Comparison of ENCODE assay signal across 15 cellular contexts in the genomic region with DNA sequence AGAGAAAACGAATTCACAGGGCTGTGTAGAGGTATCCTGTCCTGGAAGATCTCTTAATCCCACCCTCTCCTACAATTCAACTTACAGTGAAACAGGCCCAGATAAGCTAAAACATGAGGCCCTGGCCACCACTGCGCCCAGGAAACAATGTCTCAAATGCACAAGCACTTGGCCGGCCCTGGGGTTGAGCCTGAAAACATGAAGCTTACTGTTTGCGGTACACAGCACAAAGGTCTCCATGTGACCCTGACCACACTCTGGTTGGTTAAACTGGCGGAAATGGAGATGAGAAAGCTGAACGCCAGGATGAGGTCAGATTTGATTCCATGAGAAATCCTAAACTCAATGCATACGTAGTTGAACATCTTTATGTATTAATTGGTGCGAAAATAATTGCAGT. TPM values are rescaled to one million over a fixed set of nuclear protein-coding genes. Genes with fewer than 3 reads are reported as not detected.
DNase-seq lines count a peak whose midpoint lies in the region; ATAC-seq and TF ChIP-seq lines count a peak whose summit lies in the region.
"Had no signal": no experiment of that assay in that cellular context is flagged by ENCODE, and none has a peak within 500 bp of the region (broad histone marks: within the 10 kb centered on the region; RNA-seq: fewer than 3 reads in every experiment).

No MANE protein-coding gene starts in this region.

- no peak for DNase-seq in activated T-cell treated with anti-CD3 and anti-CD28 coated beads, Interleukin-2, amount 50 U/mL, for 72 hours
- DNase-seq in activated T-cell treated with anti-CD3 and anti-CD28 coated beads, Interleukin-2, amount 50 U/mL, for 48 hours: no peak
- DNase-seq in T-helper 17 cell (no peak), RWPE1 (ENCODE audit: low spot score) (no peak)
- no peak for DNase-seq in stimulated activated naive CD8-positive, alpha-beta T cell treated with anti-CD3 and anti-CD28 coated beads, Interleukin-15, amount 100 ng/mL, for 72 hours
- DNase-seq: EL, HFFc6, NCI-H1436 treated with DMSO at 0.1 percent for 48 hours, NCI-H2081 treated with DMSO at 0.1 percent for 48 hours, NCI-H510A, NCI-H774, RPMI8226 had no signal

- H3K4me1 Mint-ChIP-seq in activated T-cell treated with anti-CD3 and anti-CD28 coated beads, Interleukin-2, amount 50 U/mL, for 72 hours (ENCODE audit: low read depth): peaks cover 65% of the 10 kb centered on the region
- H3K4me1 Mint-ChIP-seq in T-helper 17 cell: peaks cover 5% of the 10 kb centered on the region
- H3K4me1 Mint-ChIP-seq in activated naive CD8-positive, alpha-beta T cell (ENCODE audit: low read depth): peaks cover 14% of the 10 kb centered on the region
- peaks cover 39% of the 10 kb centered on the region for H3K4me1 Mint-ChIP-seq in stimulated activated naive CD8-positive, alpha-beta T cell treated with anti-CD3 and anti-CD28 coated beads, Interleukin-15, amount 100 ng/mL, for 72 hours

- no peaks in the 10 kb centered on the region for H3K9me3 Mint-ChIP-seq in activated T-cell treated with anti-CD3 and anti-CD28 coated beads, Interleukin-2, amount 50 U/mL, for 72 hours
- no peaks in the 10 kb centered on the region for H3K9me3 Mint-ChIP-seq in activated naive CD8-positive, alpha-beta T cell (ENCODE audit: low read depth)
- no peaks in the 10 kb centered on the region for H3K9me3 Mint-ChIP-seq in stimulated activated naive CD8-positive, alpha-beta T cell treated with anti-CD3 and anti-CD28 coated beads, Interleukin-15, amount 100 ng/mL, for 72 hours
- H3K9me3 Mint-ChIP-seq: HFFc6 had no signal

- H3K27ac ChIP-seq in RWPE1: no peak overlapping the region

- peak overlapping the region; percentile 94 for H3K27ac Mint-ChIP-seq in activated T-cell treated with anti-CD3 and anti-CD28 coated beads, Interleukin-2, amount 50 U/mL, for 72 hours
- peak overlapping the region; percentile 43 for H3K27ac Mint-ChIP-seq in T-helper 17 cell
- peak overlapping the region; percentile 89 for H3K27ac Mint-ChIP-seq in activated naive CD8-positive, alpha-beta T cell
- peak overlapping the region in 1 of 2 donors; percentile 86 for H3K27ac Mint-ChIP-seq in stimulated activated naive CD8-positive, alpha-beta T cell treated with anti-CD3 and anti-CD28 coated beads, Interleukin-15, amount 100 ng/mL, for 72 hours
- H3K27ac Mint-ChIP-seq: HFFc6 had no signal

- no peak for TF ChIP-seq CTCF in RWPE1 (conservative IDR thresholded peaks at IDR 0.05; ENCODE audit: low read depth)

- CTCF ChIA-PET in RWPE1 (lab: Yijun Ruan, JAX): interaction anchor here (0.5 kb wide), 1 partner anchor 19 kb away, joined by 3 read pairs; no protein-coding TSS in a partner anchor

- POLR2A ChIA-PET in RWPE1 (lab: Yijun Ruan, JAX; ENCODE audit: low non-redundant PET): no interaction called here

- H3K4me3 Mint-ChIP-seq in activated T-cell treated with anti-CD3 and anti-CD28 coated beads, Interleukin-2, amount 50 U/mL, for 72 hours: peak overlapping the region; percentile 56 to 80
- H3K4me3 Mint-ChIP-seq in T-helper 17 cell: no peak overlapping the region
- H3K4me3 Mint-ChIP-seq in activated naive CD8-positive, alpha-beta T cell: no peak overlapping the region
- peak overlapping the region; percentile 44 to 61 for H3K4me3 Mint-ChIP-seq in stimulated activated naive CD8-positive, alpha-beta T cell treated with anti-CD3 and anti-CD28 coated beads, Interleukin-15, amount 100 ng/mL, for 72 hours
- H3K4me3 Mint-ChIP-seq: HFFc6 had no signal

- no peaks in the 10 kb centered on the region for H3K27me3 Mint-ChIP-seq in activated T-cell treated with anti-CD3 and anti-CD28 coated beads, Interleukin-2, amount 50 U/mL, for 72 hours (ENCODE audit: low read depth)
- H3K27me3 Mint-ChIP-seq in T-helper 17 cell: no peaks in the 10 kb centered on the region
- H3K27me3 Mint-ChIP-seq in activated naive CD8-positive, alpha-beta T cell: no peaks in the 10 kb centered on the region
- no peaks in the 10 kb centered on the region for H3K27me3 Mint-ChIP-seq in stimulated activated naive CD8-positive, alpha-beta T cell treated with anti-CD3 and anti-CD28 coated beads, Interleukin-15, amount 100 ng/mL, for 72 hours

- peak in 1 of 2 donors; percentile 15 for ATAC-seq in activated T-cell treated with anti-CD3 and anti-CD28 coated beads, Interleukin-2, amount 50 U/mL, for 72 hours (replicated peaks in 1 of 2)
- ATAC-seq in T-helper 17 cell (no peak), GM21526 (IDR thresholded peaks at IDR 0.05; ENCODE audit: low FRiP score, unreplicated experiment) (no peak)
- no peak for ATAC-seq in stimulated activated naive CD8-positive, alpha-beta T cell treated with anti-CD3 and anti-CD28 coated beads, Interleukin-15, amount 100 ng/mL, for 72 hours
- ATAC-seq: K562 had no signal

- no peaks in the 10 kb centered on the region for H3K9me3 ChIP-seq in T-helper 17 cell (ENCODE audit: control insufficient read depth, low read length, poor library complexity, severe bottlenecking)

- peaks cover 9 to 27% of the 10 kb centered on the region in 2 donors for H3K36me3 Mint-ChIP-seq in activated T-cell treated with anti-CD3 and anti-CD28 coated beads, Interleukin-2, amount 50 U/mL, for 72 hours (ENCODE audit: insufficient read depth in 2 of 2)
- H3K36me3 Mint-ChIP-seq in T-helper 17 cell (ENCODE audit: low read depth): peaks cover 2% of the 10 kb centered on the region
- H3K36me3 Mint-ChIP-seq in activated naive CD8-positive, alpha-beta T cell: peaks cover 16% of the 10 kb centered on the region

RNA-seq across cellular contexts. Expression of gene WSB2, which starts 16.4 kb away (rescaled TPM):
- total RNA-seq in activated T-cell treated with anti-CD3 and anti-CD28 coated beads, Interleukin-2, amount 50 U/mL, for 72 hours: 10 to 100 TPM; 41.6 to 69.7 TPM
- total RNA-seq in T-helper 17 cell: 10 to 100 TPM; 26.9 to 36.2 TPM

RNA-seq across cellular contexts. Expression of gene RFC5, which starts 28.1 kb away (rescaled TPM):
- 10 to 100 TPM; 43.3 to 56.6 TPM for total RNA-seq in activated T-cell treated with anti-CD3 and anti-CD28 coated beads, Interleukin-2, amount 50 U/mL, for 72 hours
- total RNA-seq in T-helper 17 cell: 10 to 100 TPM; 10.6 to 15.8 TPM

RNA-seq across cellular contexts. Expression of gene VSIG10, which starts 59.2 kb away (rescaled TPM):
- total RNA-seq in activated T-cell treated with anti-CD3 and anti-CD28 coated beads, Interleukin-2, amount 50 U/mL, for 72 hours: 1 to 10 TPM; 3.1 to 4.5 TPM
- total RNA-seq in T-helper 17 cell: 1 to 10 TPM; 1.3 to 3.9 TPM

Comparison
In these comparisons a context has a peak if more than half of its experiments do, and no peak if none do; other contexts are left out.
1. H3K4me3 Mint-ChIP-seq: peak in activated T-cell treated with anti-CD3 and anti-CD28 coated beads, Interleukin-2, amount 50 U/mL, for 72 hours (2 of 2) and stimulated activated naive CD8-positive, alpha-beta T cell treated with anti-CD3 and anti-CD28 coated beads, Interleukin-15, amount 100 ng/mL, for 72 hours (2 of 2); none in T-helper 17 cell (single experiment) and activated naive CD8-positive, alpha-beta T cell (single experiment).